Comparison of ENCODE assay signal across 16 cellular contexts in the genomic region with DNA sequence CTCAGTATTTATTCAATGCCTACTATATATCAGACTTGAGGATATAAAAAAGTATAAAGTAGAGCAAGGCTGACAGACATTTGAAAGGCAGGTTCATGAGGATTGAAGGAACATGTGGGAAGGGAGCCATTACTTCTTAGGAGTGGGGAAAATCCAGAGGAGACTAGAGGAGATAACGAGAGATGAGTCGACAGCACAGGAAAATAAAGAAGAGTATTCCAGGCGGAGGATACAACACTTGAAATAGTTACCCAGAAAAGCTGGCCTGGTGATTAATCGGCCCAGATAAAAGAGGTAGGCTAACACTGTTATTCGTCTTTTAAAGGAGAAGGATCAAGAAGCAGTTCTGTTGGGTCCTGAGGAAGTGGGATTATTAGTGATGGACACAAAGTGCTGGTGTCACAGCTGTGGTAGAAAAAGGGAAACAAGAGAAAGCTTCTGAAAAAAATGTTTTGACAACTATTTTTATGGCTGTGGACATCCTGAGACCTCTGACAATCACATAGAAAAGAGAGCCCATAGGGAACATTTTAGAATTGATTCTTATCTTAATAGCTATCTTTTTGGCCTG.
DNase-seq lines count a peak whose midpoint lies in the region; ATAC-seq, FAIRE-seq and TF ChIP-seq lines count a peak whose summit lies in the region.
"Had no signal": no experiment of that assay in that cellular context is flagged by ENCODE, and none has a peak within 500 bp of the region (broad histone marks: within the 10 kb centered on the region; RNA-seq: fewer than 3 reads in every experiment).

No MANE protein-coding gene starts in this region.

- intact Hi-C loops in HCT116 (cut with micrococcal nuclease) (loop anchor here (10.0 kb wide), 3 partner anchors 113 to 423 kb away; no protein-coding TSS in a partner anchor), natural killer cell (cut with micrococcal nuclease) (no loop called here)

- H3K27me3 Mint-ChIP-seq in astrocyte (ENCODE audit: low read depth, unreplicated experiment), result no peaks in the 10 kb centered on the region
- no peaks in the 10 kb centered on the region for H3K27me3 Mint-ChIP-seq in naive thymus-derived CD8-positive, alpha-beta T cell
- H3K27me3 Mint-ChIP-seq in natural killer cell (ENCODE audit: low read depth in 2 of 2), result no peaks in the 10 kb centered on the region
- no peaks in the 10 kb centered on the region for H3K27me3 Mint-ChIP-seq in activated T-helper 17 cell treated with anti-CD3 and anti-CD28 coated beads, Interleukin-2, amount 50 U/mL, for 72 hours
- H3K27me3 Mint-ChIP-seq: activated naive CD8-positive, alpha-beta T cell; natural killer cell treated with Interleukin-12 subunit alpha and Interleukin-12 subunit beta and Interleukin-15 and Interleukin-18, amount 100 ng/mL, for 72 hours had no signal

- H3K4me1 Mint-ChIP-seq in astrocyte (ENCODE audit: low read depth, unreplicated experiment) (peaks cover 24% of the 10 kb centered on the region), natural killer cell (peaks cover 26 to 27% of the 10 kb centered on the region in 2 donors)
- H3K4me1 Mint-ChIP-seq in naive thymus-derived CD8-positive, alpha-beta T cell, result peaks cover 25 to 81% (median 63%) of the 10 kb centered on the region in 4 donors
- H3K4me1 Mint-ChIP-seq in activated T-helper 17 cell treated with anti-CD3 and anti-CD28 coated beads, Interleukin-2, amount 50 U/mL, for 72 hours, result peaks cover 22% of the 10 kb centered on the region

- H3K9me2 ChIP-seq in HCT116 (ENCODE audit: insufficient read depth), result no peaks in the 10 kb centered on the region

- no peak for TF ChIP-seq RAD21 in HCT116 (IDR thresholded peaks at IDR 0.05; ENCODE audit: low read depth)

- no peak for ATAC-seq in HCT116
- ATAC-seq in naive thymus-derived CD8-positive, alpha-beta T cell, result no peak
- ATAC-seq in natural killer cell, result no peak
- no peak for ATAC-seq in activated T-helper 17 cell treated with anti-CD3 and anti-CD28 coated beads, Interleukin-2, amount 50 U/mL, for 72 hours (replicated peaks)
- no peak for ATAC-seq in GM19035 (IDR thresholded peaks at IDR 0.05; ENCODE audit: unreplicated experiment)
- ATAC-seq: natural killer cell treated with Interleukin-12 subunit alpha and Interleukin-12 subunit beta and Interleukin-15 and Interleukin-18, amount 100 ng/mL, for 72 hours had no signal

- H3K9me3 ChIP-seq in HCT116 (ENCODE audit: control insufficient read depth in 1 of 2, insufficient read depth in 1 of 2, low read depth in 1 of 2, low read length in 2 of 2) (no peaks in the 10 kb centered on the region), astrocyte (ENCODE audit: insufficient read depth, low read depth, low read length) (no peaks in the 10 kb centered on the region)
- H3K9me3 ChIP-seq: MG63, Peyer's patch had no signal

- H3K4me3 ChIP-seq in HCT116 (replicated peaks in 1 of 2; ENCODE audit: low read depth in 1 of 2, low read length in 2 of 2) (no peak overlapping the region), astrocyte (ENCODE audit: insufficient read depth, low read depth, low read length) (no peak overlapping the region)
- H3K4me3 ChIP-seq: MG63, Peyer's patch had no signal

- H3K27ac ChIP-seq in HCT116 (ENCODE audit: low read depth, low read length), result peak overlapping the region; percentile 80; the same call in 1 of the 2 replicates
- no peak overlapping the region for H3K27ac ChIP-seq in astrocyte (ENCODE audit: low read depth, low read length)

- H3K4me1 ChIP-seq in HCT116 (ENCODE audit: control insufficient read depth in 1 of 2, insufficient read depth in 2 of 2, low read length in 2 of 2) (peaks cover 35 to 55% of the 10 kb centered on the region in 2 experiments), astrocyte (ENCODE audit: insufficient read depth, low read length) (peaks cover 25% of the 10 kb centered on the region)

- no peaks in the 10 kb centered on the region for H3K36me3 ChIP-seq in HCT116 (ENCODE audit: control insufficient read depth in 1 of 2, insufficient read depth in 2 of 2, low read length in 2 of 2)
- H3K36me3 ChIP-seq in astrocyte (ENCODE audit: insufficient read depth, low read length), result no peaks in the 10 kb centered on the region
- H3K36me3 ChIP-seq: MG63, Peyer's patch had no signal

- H4K20me1 ChIP-seq in HCT116 (ENCODE audit: insufficient read depth), result no peaks in the 10 kb centered on the region
- H4K20me1 ChIP-seq in astrocyte (ENCODE audit: insufficient read depth, low read length), result no peaks in the 10 kb centered on the region

- H2AFZ ChIP-seq in HCT116 (ENCODE audit: low read depth, low read length, poor library complexity, severe bottlenecking) (no peak overlapping the region), astrocyte (ENCODE audit: low read depth, low read length) (no peak overlapping the region)

- H3K9ac ChIP-seq in HCT116 (ENCODE audit: low read length) (no peak overlapping the region), astrocyte (ENCODE audit: low read length) (no peak overlapping the region)

- TF ChIP-seq CTCF in HCT116 (IDR thresholded peaks at IDR 0.05 in 2 of 3, conservative IDR thresholded peaks at IDR 0.05 in 1 of 3; ENCODE audit: borderline replicate concordance in 1 of 3, insufficient read depth in 1 of 3, low read depth in 2 of 3, low read length in 2 of 3) (no peak), astrocyte (IDR thresholded peaks at IDR 0.05; ENCODE audit: insufficient read depth, low read depth, low read length) (no peak), natural killer cell (IDR thresholded peaks at IDR 0.05) (no peak)

- H3K4me3 Mint-ChIP-seq in astrocyte (ENCODE audit: unreplicated experiment) (no peak overlapping the region), natural killer cell (no peak overlapping the region)
- H3K4me3 Mint-ChIP-seq in naive thymus-derived CD8-positive, alpha-beta T cell, result peak overlapping the region in 1 of 10 donors; percentile 13
- no peak overlapping the region for H3K4me3 Mint-ChIP-seq in activated T-helper 17 cell treated with anti-CD3 and anti-CD28 coated beads, Interleukin-2, amount 50 U/mL, for 72 hours
- H3K4me3 Mint-ChIP-seq: activated naive CD8-positive, alpha-beta T cell; natural killer cell treated with Interleukin-12 subunit alpha and Interleukin-12 subunit beta and Interleukin-15 and Interleukin-18, amount 100 ng/mL, for 72 hours had no signal

- H3K36me3 Mint-ChIP-seq in astrocyte (ENCODE audit: low read depth, unreplicated experiment), result no peaks in the 10 kb centered on the region
- peaks cover 0 to 9% (median 2%) of the 10 kb centered on the region in 3 donors for H3K36me3 Mint-ChIP-seq in naive thymus-derived CD8-positive, alpha-beta T cell
- no peaks in the 10 kb centered on the region for H3K36me3 Mint-ChIP-seq in natural killer cell
- no peaks in the 10 kb centered on the region for H3K36me3 Mint-ChIP-seq in activated T-helper 17 cell treated with anti-CD3 and anti-CD28 coated beads, Interleukin-2, amount 50 U/mL, for 72 hours (ENCODE audit: low read depth)
- H3K36me3 Mint-ChIP-seq: natural killer cell treated with Interleukin-12 subunit alpha and Interleukin-12 subunit beta and Interleukin-15 and Interleukin-18, amount 100 ng/mL, for 72 hours had no signal

- H3K4me2 ChIP-seq in HCT116 (ENCODE audit: low read length), result no peak overlapping the region
- no peak overlapping the region for H3K4me2 ChIP-seq in astrocyte (ENCODE audit: low read length)

- RAD21 ChIA-PET in HCT116 (lab: Charles Lee; ENCODE audit: low non-redundant PET in 1 of 2, low total read pairs in 2 of 2, uncharacterized antibody in 2 of 2, unreplicated experiment in 2 of 2), result no interaction called here

- DNase-seq in Ammon's horn (ENCODE audit: low spot score), result peak; percentile 40
- no peak for DNase-seq in HCT116 (ENCODE audit: low read depth, low spot score)
- peak; percentile 47 for DNase-seq in astrocyte (ENCODE audit: low read depth)
- DNase-seq in naive thymus-derived CD8-positive, alpha-beta T cell, result no peak
- no peak for DNase-seq in middle frontal gyrus (ENCODE audit: extremely low spot score, low spot score)
- DNase-seq in natural killer cell, result no peak
- DNase-seq: cortex of kidney; EL; MG63; Peyer's patch; stimulated activated CD4-positive, alpha-beta T cell treated with anti-CD3 and anti-CD28 coated beads, Interleukin-12 subunit alpha, Interleukin-12 subunit beta, amount 100 ng/mL, for 4 hours had no signal

- H3K27ac Mint-ChIP-seq in astrocyte (ENCODE audit: unreplicated experiment) (no peak overlapping the region), natural killer cell (peak overlapping the region in 1 of 2 donors; percentile 8)
- H3K27ac Mint-ChIP-seq in naive thymus-derived CD8-positive, alpha-beta T cell, result peak overlapping the region in 6 of 10 donors; percentile 21 to 87 (median 63)
- no peak overlapping the region for H3K27ac Mint-ChIP-seq in activated T-helper 17 cell treated with anti-CD3 and anti-CD28 coated beads, Interleukin-2, amount 50 U/mL, for 72 hours
- H3K27ac Mint-ChIP-seq: activated naive CD8-positive, alpha-beta T cell had no signal

- H3K9me3 Mint-ChIP-seq in astrocyte (ENCODE audit: unreplicated experiment) (no peaks in the 10 kb centered on the region), natural killer cell (no peaks in the 10 kb centered on the region)
- no peaks in the 10 kb centered on the region for H3K9me3 Mint-ChIP-seq in naive thymus-derived CD8-positive, alpha-beta T cell
- no peaks in the 10 kb centered on the region for H3K9me3 Mint-ChIP-seq in activated T-helper 17 cell treated with anti-CD3 and anti-CD28 coated beads, Interleukin-2, amount 50 U/mL, for 72 hours
- H3K9me3 Mint-ChIP-seq: natural killer cell treated with Interleukin-12 subunit alpha and Interleukin-12 subunit beta and Interleukin-15 and Interleukin-18, amount 100 ng/mL, for 72 hours had no signal

- CTCF ChIA-PET in HCT116 (lab: Charles Lee), result no interaction called here

- no peaks in the 10 kb centered on the region for H3K27me3 ChIP-seq in HCT116 (ENCODE audit: insufficient read depth, low read length)
- H3K27me3 ChIP-seq in astrocyte (ENCODE audit: insufficient read depth, low read length), result no peaks in the 10 kb centered on the region
- H3K27me3 ChIP-seq: MG63, Peyer's patch had no signal

- TF ChIP-seq POLR2A in HCT116 (IDR thresholded peaks at IDR 0.05; ENCODE audit: borderline replicate concordance, extremely low read depth, insufficient read depth, insufficient read length), result no peak

- no peak for FAIRE-seq in astrocyte (lab: Jason Lieb, UNC)
- FAIRE-seq: GM18507 had no signal

- H3K79me2 ChIP-seq in HCT116 (ENCODE audit: insufficient read depth, low read length), result no peaks in the 10 kb centered on the region
- no peaks in the 10 kb centered on the region for H3K79me2 ChIP-seq in astrocyte (ENCODE audit: insufficient read depth, low read length)

- POLR2A ChIA-PET in HCT116 (lab: Charles Lee), result no interaction called here
- POLR2A ChIA-PET in naive thymus-derived CD8-positive, alpha-beta T cell (lab: Charles Lee), result interaction anchor here (1.2 to 2.0 kb wide), 5 partner anchors 8 to 428 kb away, joined by 3 to 10 read pairs (median 5); a partner anchor contains a TSS

- BruUV-seq in HCT116 (replicated peaks; lab: Mats Ljungman, UMichigan), result no TSS peak

TF ChIP-seq in HCT116, 20 proteins besides CTCF, POLR2A, EP300 and RAD21:
- TF ChIP-seq EGR1 (IDR thresholded peaks at IDR 0.05; ENCODE audit: low read depth) (no peak), TCF7L2 (IDR thresholded peaks at IDR 0.05; ENCODE audit: borderline replicate concordance, extremely low read depth, insufficient read depth, insufficient read length) (no peak)
TF ChIP-seq in HCT116: peak in this region for 0.

Comparison
In these comparisons a context has a peak if more than half of its experiments do, and no peak if none do; other contexts are left out.
1. DNase-seq: peak in Ammon's horn (single experiment) and astrocyte (single experiment); none in HCT116 (single experiment), naive thymus-derived CD8-positive, alpha-beta T cell (0 of 10), middle frontal gyrus (single experiment) and natural killer cell (single experiment).
2. H3K27ac Mint-ChIP-seq: peak in naive thymus-derived CD8-positive, alpha-beta T cell (6 of 10); none in astrocyte (single experiment) and activated T-helper 17 cell treated with anti-CD3 and anti-CD28 coated beads, Interleukin-2, amount 50 U/mL, for 72 hours (single experiment).